In genomic region chr14:39175445-39176262, GRCh38 we compare ENCODE assay signal across 8 cellular contexts. TPM values are rescaled to one million over a fixed set of nuclear protein-coding genes. Genes with fewer than 3 reads are reported as not detected.
DNase-seq lines count a peak whose midpoint lies in the region; ATAC-seq and TF ChIP-seq lines count a peak whose summit lies in the region.

No MANE protein-coding gene starts in this region.

- H3K27me3 ChIP-seq in right cardiac atrium (ENCODE audit: control insufficient read depth, insufficient read depth) (no peaks in the 10 kb centered on the region), gastrocnemius medialis (no peaks in the 10 kb centered on the region)

- TF ChIP-seq POLR2A in gastrocnemius medialis (IDR thresholded peaks at IDR 0.05): no peak

- POLR2A ChIA-PET in HEK293 (lab: Yijun Ruan, JAX): interaction anchor here (0.5 to 1.7 kb wide), 8 partner anchors 10 to 257 kb away, joined by 3 to 10 read pairs (median 6); partner anchors contain the start of genes FBXO33 and SEC23A

- H3K36me3 ChIP-seq in HEK293 (ENCODE audit: control insufficient read depth in 2 of 2, insufficient read depth in 1 of 2, low read length in 2 of 2) (peaks cover 46 to 51% of the 10 kb centered on the region in 2 experiments), gastrocnemius medialis (peaks cover 0 to 42% of the 10 kb centered on the region in 2 donors)

- no peak for TF ChIP-seq CTCF in HEK293 (tag by site-specific recombination; IDR thresholded peaks at IDR 0.05)
- TF ChIP-seq CTCF in gastrocnemius medialis (IDR thresholded peaks at IDR 0.05 in 4 of 5, conservative IDR thresholded peaks at IDR 0.05 in 1 of 5): no peak
- TF ChIP-seq CTCF in GM10266 (IDR thresholded peaks at IDR 0.05; ENCODE audit: control insufficient read depth, insufficient read depth, low read depth, missing control alignments): no peak

- in situ Hi-C loops in gastrocnemius medialis (cut with MboI; ENCODE audit: low sequenced_read_pairs in 4 of 4): loop anchor here in 2 of 4 donors (10.0 kb wide), 4 partner anchors 61 to 259 kb away; partner anchors contain the start of genes FBXO33 (in 1 of the 2) and GEMIN2 (in 1 of the 2)

- CTCF ChIA-PET in HEK293 (lab: Yijun Ruan, JAX): no interaction called here

- ATAC-seq in right cardiac atrium (peak; percentile 4 to 37), gastrocnemius medialis (peak; percentile 9 to 11)

- peaks cover 36% of the 10 kb centered on the region for H3K4me1 Mint-ChIP-seq in activated naive CD4-positive, alpha-beta T cell treated with anti-CD3 and anti-CD28 coated beads, Interleukin-2, amount 50 U/mL, for 24 hours

- H3K4me1 ChIP-seq in HEK293 (ENCODE audit: control insufficient read depth, insufficient read depth, low read length) (no peaks in the 10 kb centered on the region), right cardiac atrium (ENCODE audit: control insufficient read depth, insufficient read depth, low read length) (peaks cover 2% of the 10 kb centered on the region), gastrocnemius medialis (peaks cover 18 to 21% of the 10 kb centered on the region in 2 donors)

- intact Hi-C loops in right cardiac atrium (cut with DNase I): loop anchor here in 2 of 4 donors (10.0 kb wide), 3 partner anchors 71 to 259 kb away; partner anchors contain the start of genes FBXO33 (in 1 of the 2) and SEC23A (in 1 of the 2)
- intact Hi-C loops in gastrocnemius medialis (cut with DNase I; ENCODE audit: low total_unique reads): loop anchor here (1.0 kb wide), 2 partner anchors 92 to 256 kb away; no protein-coding TSS in a partner anchor

- H3K9me3 Mint-ChIP-seq in activated naive CD4-positive, alpha-beta T cell treated with anti-CD3 and anti-CD28 coated beads, Interleukin-2, amount 50 U/mL, for 24 hours: no peaks in the 10 kb centered on the region

- WGBS in right cardiac atrium: 1% methylated on average over 36 of the region's 36 CpGs

- H3K27ac ChIP-seq in HEK293 (ENCODE audit: extremely low read depth, low read depth, low read length) (peak overlapping the region; percentile 92), right cardiac atrium (ENCODE audit: low read length) (peak overlapping the region; percentile 98), gastrocnemius medialis (peak overlapping the region; percentile 90 to 95 (median 93))

- no peaks in the 10 kb centered on the region for H3K9me3 ChIP-seq in HEK293 (ENCODE audit: control insufficient read depth, insufficient read depth, low read depth, low read length)
- no peaks in the 10 kb centered on the region for H3K9me3 ChIP-seq in right cardiac atrium (ENCODE audit: control insufficient read depth, low read length)
- no peaks in the 10 kb centered on the region for H3K9me3 ChIP-seq in gastrocnemius medialis

- H3K4me3 ChIP-seq in HEK293 (ENCODE audit: low read depth, low read length) (peak overlapping the region; percentile 93), right cardiac atrium (ENCODE audit: low read length) (peak overlapping the region; percentile 83), gastrocnemius medialis (peak overlapping the region; percentile 71 to 96 (median 88))

- H3K27ac Mint-ChIP-seq in activated naive CD4-positive, alpha-beta T cell treated with anti-CD3 and anti-CD28 coated beads, Interleukin-2, amount 50 U/mL, for 24 hours: peak overlapping the region; percentile 99

- H3K4me3 Mint-ChIP-seq in activated naive CD4-positive, alpha-beta T cell treated with anti-CD3 and anti-CD28 coated beads, Interleukin-2, amount 50 U/mL, for 24 hours: peak overlapping the region; percentile 99

- no peaks in the 10 kb centered on the region for H3K27me3 Mint-ChIP-seq in activated naive CD4-positive, alpha-beta T cell treated with anti-CD3 and anti-CD28 coated beads, Interleukin-2, amount 50 U/mL, for 24 hours

- DNase-seq in NK-92 treated with Interleukin-12 subunit alpha and Interleukin-12 subunit beta, amount 100 ng/mL, for 24 hours (lab: John Stamatoyannopoulos, UW): peak; percentile 55
- DNase-seq in NK-92 (lab: John Stamatoyannopoulos, UW; ENCODE audit: unreplicated experiment) (no peak), NCI-H1092 (lab: John Stamatoyannopoulos, UW) (peak; percentile 27), right cardiac atrium (peak in 2 of 3 donors; percentile 42 to 70), gastrocnemius medialis (no peak), GM10266 (ENCODE audit: extremely low spot score) (no peak)

- H3K36me3 Mint-ChIP-seq in activated naive CD4-positive, alpha-beta T cell treated with anti-CD3 and anti-CD28 coated beads, Interleukin-2, amount 50 U/mL, for 24 hours: peaks cover 19% of the 10 kb centered on the region

TF ChIP-seq in HEK293, 187 proteins besides CTCF, POLR2A, EP300 and RAD21:
- TF ChIP-seq ZFHX2 (tag by site-specific recombination; conservative IDR thresholded peaks at IDR 0.05) (no peak), ZNF335 (tag by site-specific recombination; conservative IDR thresholded peaks at IDR 0.05) (peak; percentile 58; the same call in 1 of the 2 replicates), ZNF600 (tag by site-specific recombination; IDR thresholded peaks at IDR 0.05) (no peak), ZBTB20 (tag by site-specific recombination; IDR thresholded peaks at IDR 0.05) (peak; percentile 69; the same call in 1 of the 2 replicates), ZNF366 (tag by site-specific recombination; conservative IDR thresholded peaks at IDR 0.05) (peak; percentile 22; the same call in 1 of the 2 replicates), REPIN1 (tag by site-specific recombination; IDR thresholded peaks at IDR 0.05; ENCODE audit: low read depth) (no peak), ZNF544 (tag by site-specific recombination; IDR thresholded peaks at IDR 0.05) (no peak), SCRT2 (tag by site-specific recombination; IDR thresholded peaks at IDR 0.05) (0 out of 2 replicates have a peak, but pooled peaks have one; percentile 35), ZNF248 (tag by site-specific recombination; IDR thresholded peaks at IDR 0.05) (no peak), ZNF423 (tag by site-specific recombination; IDR thresholded peaks at IDR 0.05) (no peak), YY2 (tag by site-specific recombination; IDR thresholded peaks at IDR 0.05) (0 out of 2 replicates have a peak, but pooled peaks have one; percentile 6), SP3 (tag by site-specific recombination; IDR thresholded peaks at IDR 0.05) (no peak), OVOL3 (tag by site-specific recombination; IDR thresholded peaks at IDR 0.05) (no peak)
- TF ChIP-seq, protein P1, sequence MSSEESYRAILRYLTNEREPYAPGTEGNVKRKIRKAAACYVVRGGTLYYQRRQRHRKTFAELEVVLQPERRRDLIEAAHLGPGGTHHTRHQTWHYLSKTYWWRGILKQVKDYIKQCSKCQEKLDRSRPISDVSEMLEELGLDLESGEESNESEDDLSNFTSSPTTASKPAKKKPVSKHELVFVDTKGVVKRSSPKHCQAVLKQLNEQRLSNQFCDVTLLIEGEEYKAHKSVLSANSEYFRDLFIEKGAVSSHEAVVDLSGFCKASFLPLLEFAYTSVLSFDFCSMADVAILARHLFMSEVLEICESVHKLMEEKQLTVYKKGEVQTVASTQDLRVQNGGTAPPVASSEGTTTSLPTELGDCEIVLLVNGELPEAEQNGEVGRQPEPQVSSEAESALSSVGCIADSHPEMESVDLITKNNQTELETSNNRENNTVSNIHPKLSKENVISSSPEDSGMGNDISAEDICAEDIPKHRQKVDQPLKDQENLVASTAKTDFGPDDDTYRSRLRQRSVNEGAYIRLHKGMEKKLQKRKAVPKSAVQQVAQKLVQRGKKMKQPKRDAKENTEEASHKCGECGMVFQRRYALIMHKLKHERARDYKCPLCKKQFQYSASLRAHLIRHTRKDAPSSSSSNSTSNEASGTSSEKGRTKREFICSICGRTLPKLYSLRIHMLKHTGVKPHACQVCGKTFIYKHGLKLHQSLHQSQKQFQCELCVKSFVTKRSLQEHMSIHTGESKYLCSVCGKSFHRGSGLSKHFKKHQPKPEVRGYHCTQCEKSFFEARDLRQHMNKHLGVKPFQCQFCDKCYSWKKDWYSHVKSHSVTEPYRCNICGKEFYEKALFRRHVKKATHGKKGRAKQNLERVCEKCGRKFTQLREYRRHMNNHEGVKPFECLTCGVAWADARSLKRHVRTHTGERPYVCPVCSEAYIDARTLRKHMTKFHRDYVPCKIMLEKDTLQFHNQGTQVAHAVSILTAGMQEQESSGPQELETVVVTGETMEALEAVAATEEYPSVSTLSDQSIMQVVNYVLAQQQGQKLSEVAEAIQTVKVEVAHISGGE (tag by site-specific recombination; conservative IDR thresholded peaks at IDR 0.05; ENCODE audit: low read depth): peak; percentile 87

RNA-seq across cellular contexts. Expression of gene PNN, which starts 0.6 kb away (rescaled TPM):
- total RNA-seq in right cardiac atrium (10 to 100 TPM; 25.2 to 32.5 (median 29.6) TPM), gastrocnemius medialis (10 to 100 TPM in 3 of 4 donors, 1 to 10 TPM in 1; 9.2 to 16.2 (median 13.7) TPM)
- 22.4 TPM for polyA plus RNA-seq in right cardiac atrium

RNA-seq across cellular contexts. Expression of gene TRAPPC6B, which starts 5.5 kb away (rescaled TPM):
- total RNA-seq in right cardiac atrium (10 to 100 TPM; 22.0 to 26.6 (median 23.1) TPM), gastrocnemius medialis (10 to 100 TPM; 15.5 to 22.5 (median 19.0) TPM)
- 10.3 TPM for polyA plus RNA-seq in right cardiac atrium

RNA-seq across cellular contexts. Expression of gene MIA2, which starts 58.1 kb away (rescaled TPM):
- total RNA-seq in right cardiac atrium: 10 to 100 TPM; 17.7 to 32.7 (median 24.5) TPM
- 21.8 TPM for polyA plus RNA-seq in right cardiac atrium
- 10 to 100 TPM; 13.6 to 30.9 (median 20.7) TPM for total RNA-seq in gastrocnemius medialis

Comparison
In these comparisons a context has a peak if more than half of its experiments do, and no peak if none do; other contexts are left out.
1. DNase-seq: peak in NK-92 treated with Interleukin-12 subunit alpha and Interleukin-12 subunit beta, amount 100 ng/mL, for 24 hours (single experiment), NCI-H1092 (single experiment) and right cardiac atrium (2 of 3); none in NK-92 (single experiment), gastrocnemius medialis (0 of 2) and GM10266 (single experiment).
2. Peak in every context shown above with its lines, with median percentiles within 50 percentile points of each other: H3K27ac ChIP-seq and H3K4me3 ChIP-seq.